In genomic region chr16:89982318-89982717, GRCh38 we compare ENCODE assay signal across 1 cellular context.
TF ChIP-seq lines count a peak whose summit lies in the region.

No MANE protein-coding gene starts in this region.

TF ChIP-seq in K562, 482 proteins besides CTCF, POLR2A, EP300 and RAD21:
- TF ChIP-seq CHD7 (IDR thresholded peaks at IDR 0.05; ENCODE audit: low read depth, low read length) = no peak
- 0 out of 2 replicates have a peak, but pooled peaks have one; percentile 26 for TF ChIP-seq POLR2G (IDR thresholded peaks at IDR 0.05; ENCODE audit: low read depth, low read length)
